In genomic region chr12:60714141-60714900, GRCh38 we compare ENCODE assay signal across 30 cellular contexts.
"Had no signal": no experiment of that assay in that cellular context is flagged by ENCODE, and none has a peak within 500 bp of the region (broad histone marks: within the 10 kb centered on the region; RNA-seq: fewer than 3 reads in every experiment).

No MANE protein-coding gene starts in this region.

- H3K4me3 ChIP-seq: coronary artery, dorsolateral prefrontal cortex had no signal

- H3K27me3 ChIP-seq: brain microvascular endothelial cell, dorsolateral prefrontal cortex had no signal

- H3K27me3 Mint-ChIP-seq: activated CD8-positive, alpha-beta T cell treated with anti-CD3 and anti-CD28 coated beads for 36 hours; activated naive CD8-positive, alpha-beta T cell; activated T-helper 17 cell treated with anti-CD3 and anti-CD28 coated beads, Interleukin-2, amount 50 U/mL, for 72 hours; central memory CD8-positive, alpha-beta T cell; dendritic cell treated with granulocyte-macrophage colony-stimulating factor and Interleukin-4, amounts not matched to agents 40 ng/mL and 50 ng/mL, for 4 days had no signal

- DNase-seq: activated CD4-positive, alpha-beta T cell treated with anti-CD3 and anti-CD28 coated beads for 1 hour; activated CD4-positive, alpha-beta T cell treated with anti-CD3 and anti-CD28 coated beads for 4 hours; activated CD4-positive, alpha-beta T cell treated with anti-CD3 and anti-CD28 coated beads, Interleukin-2, amount 50 U/mL, for 1 hour; activated CD4-positive, alpha-beta T cell treated with anti-CD3 and anti-CD28 coated beads, Interleukin-2, amount 50 U/mL, for 48 hours; activated CD8-positive, alpha-beta memory T cell treated with anti-CD3 and anti-CD28 coated beads for 24 hours; activated CD8-positive, alpha-beta T cell treated with anti-CD3 and anti-CD28 coated beads for 36 hours; activated effector memory CD4-positive, alpha-beta T cell treated with Interleukin-2 at 50 U/mL for 16 hours; activated gamma-delta T cell treated with Interleukin-2 at 50 U/mL for 16 hours; activated naive CD4-positive, alpha-beta T cell treated with anti-CD3 and anti-CD28 coated beads, Interleukin-2, amount 50 U/mL, for 16 hours; activated naive CD4-positive, alpha-beta T cell treated with Interleukin-2 at 50 U/mL for 16 hours; activated T-cell treated with anti-CD3 and anti-CD28 coated beads, Interleukin-2, amount 50 U/mL, for 4 hours; amniotic stem cell; anterior cingulate cortex; brain microvascular endothelial cell; dorsolateral prefrontal cortex; effector memory CD4-positive, alpha-beta T cell; endodermal cell; foreskin fibroblast; head of caudate nucleus; T-helper 2 cell had no signal

- H3K27ac ChIP-seq: brain microvascular endothelial cell, coronary artery, dorsolateral prefrontal cortex had no signal

- H3K36me3 Mint-ChIP-seq: activated naive CD8-positive, alpha-beta T cell; WTC11 had no signal

- ATAC-seq: activated CD8-positive, alpha-beta T cell treated with anti-CD3 and anti-CD28 coated beads for 36 hours; activated T-cell treated with anti-CD3 and anti-CD28 coated beads, Interleukin-2, amount 50 U/mL, for 4 hours; activated T-helper 17 cell treated with anti-CD3 and anti-CD28 coated beads, Interleukin-2, amount 50 U/mL, for 72 hours; esophagus mucosa; WTC11 had no signal

- FAIRE-seq: astrocyte, bronchial epithelial cell, frontal cortex had no signal

- H3K27ac Mint-ChIP-seq: activated CD8-positive, alpha-beta T cell treated with anti-CD3 and anti-CD28 coated beads for 36 hours; activated naive CD8-positive, alpha-beta T cell; activated T-helper 17 cell treated with anti-CD3 and anti-CD28 coated beads, Interleukin-2, amount 50 U/mL, for 72 hours; dendritic cell treated with granulocyte-macrophage colony-stimulating factor and Interleukin-4, amounts not matched to agents 40 ng/mL and 50 ng/mL, for 4 days; endodermal cell; WTC11 had no signal

- H3K4me1 Mint-ChIP-seq: activated T-helper 17 cell treated with anti-CD3 and anti-CD28 coated beads, Interleukin-2, amount 50 U/mL, for 72 hours; central memory CD8-positive, alpha-beta T cell; endodermal cell; WTC11 had no signal

- H3K36me3 ChIP-seq: brain microvascular endothelial cell had no signal

- H3K4me3 Mint-ChIP-seq: activated CD8-positive, alpha-beta T cell treated with anti-CD3 and anti-CD28 coated beads for 36 hours; activated naive CD8-positive, alpha-beta T cell; activated T-cell treated with anti-CD3 and anti-CD28 coated beads, Interleukin-2, amount 50 U/mL, for 4 hours; activated T-helper 17 cell treated with anti-CD3 and anti-CD28 coated beads, Interleukin-2, amount 50 U/mL, for 72 hours; central memory CD8-positive, alpha-beta T cell; dendritic cell treated with granulocyte-macrophage colony-stimulating factor and Interleukin-4, amounts not matched to agents 40 ng/mL and 50 ng/mL, for 4 days; endodermal cell; WTC11 had no signal
